8 cellular contexts compared by ENCODE assay signal in genomic region chr20:64065973-64066341, GRCh38. TPM values are rescaled to one million over a fixed set of nuclear protein-coding genes. Genes with fewer than 3 reads are reported as not detected.
DNase-seq lines count a peak whose midpoint lies in the region; ATAC-seq, FAIRE-seq and TF ChIP-seq lines count a peak whose summit lies in the region.

No MANE protein-coding gene starts in this region.

- peaks cover 2 to 9% of the 10 kb centered on the region in 2 experiments for H4K20me1 ChIP-seq in H1 (replicated peaks in 1 of 2; ENCODE audit: control insufficient read depth in 1 of 2, insufficient read depth in 2 of 2, low read length in 2 of 2)

- POLR2A ChIA-PET in H1 (lab: Charles Lee; ENCODE audit: partially characterized antibody): interaction anchor here (0.8 to 4.5 kb wide), 6 partner anchors 8 to 86 kb away, joined by 3 to 27 read pairs (median 4); partner anchors contain the start of genes OPRL1, PRPF6 and RGS19

- H3K18ac ChIP-seq in H1 (ENCODE audit: extremely low read depth, low read length): no peak overlapping the region

- H3K27ac ChIP-seq in H1 (ENCODE audit: low read depth, low read length): no peak overlapping the region

- H3K4me1 Mint-ChIP-seq in stimulated activated naive CD8-positive, alpha-beta T cell treated with anti-CD3 and anti-CD28 coated beads, Interleukin-15, amount 100 ng/mL, for 72 hours: peaks cover 72% of the 10 kb centered on the region

- peak overlapping the region; percentile 30 to 35 for H3K4me3 Mint-ChIP-seq in stimulated activated naive CD8-positive, alpha-beta T cell treated with anti-CD3 and anti-CD28 coated beads, Interleukin-15, amount 100 ng/mL, for 72 hours

- no peak for FAIRE-seq in H1 (lab: Jason Lieb, UNC)
- no peak for FAIRE-seq in D721Med (lab: Jason Lieb, UNC)

- no peaks in the 10 kb centered on the region for H3K79me1 ChIP-seq in H1 (ENCODE audit: low read depth, low read length)

- peak overlapping the region; percentile 65; the same call in 1 of the 2 replicates for H2BK15ac ChIP-seq in H1 (ENCODE audit: low read length)

- H3K27me3 Mint-ChIP-seq in stimulated activated naive CD8-positive, alpha-beta T cell treated with anti-CD3 and anti-CD28 coated beads, Interleukin-15, amount 100 ng/mL, for 72 hours: no peaks in the 10 kb centered on the region

- no peak overlapping the region for H3K23ac ChIP-seq in H1 (ENCODE audit: insufficient read length)

- H3K9ac ChIP-seq in H1 (replicated peaks in 1 of 4; ENCODE audit: extremely low read depth in 1 of 4, low read depth in 3 of 4, low read length in 3 of 4): no peak overlapping the region

- H2AFZ ChIP-seq in H1 (ENCODE audit: low read length): no peak overlapping the region

- no peak overlapping the region for H3K56ac ChIP-seq in H1 (replicated peaks; ENCODE audit: insufficient read length, low read depth, low read length)

- DNase-seq in GM06990 (ENCODE audit: extremely low read depth, insufficient read length) (peak; percentile 83), HCEC 1CT (peak; percentile 77), SW 1271 (lab: John Stamatoyannopoulos, UW) (peak; percentile 83 to 91), H1 (ENCODE audit: low read depth in 1 of 2, low spot score in 2 of 2) (no peak), NCI-H446 (lab: John Stamatoyannopoulos, UW) (no peak), D721Med (ENCODE audit: insufficient read length, low spot score) (no peak), cardiac septum (ENCODE audit: low spot score) (no peak)
- DNase-seq in stimulated activated naive CD8-positive, alpha-beta T cell treated with anti-CD3 and anti-CD28 coated beads, Interleukin-15, amount 100 ng/mL, for 72 hours: peak; percentile 62 to 86

- H3K4me3 ChIP-seq in GM06990 (replicated peaks; ENCODE audit: low read depth, low read length) (no peak overlapping the region), H1 (ENCODE audit: extremely low read depth in 1 of 4, insufficient read depth in 2 of 4, low read depth in 3 of 4, low read length in 4 of 4) (no peak overlapping the region)

- no peak overlapping the region for H2AK5ac ChIP-seq in H1 (ENCODE audit: low read depth, low read length)

- peak; percentile 78 for ATAC-seq in stimulated activated naive CD8-positive, alpha-beta T cell treated with anti-CD3 and anti-CD28 coated beads, Interleukin-15, amount 100 ng/mL, for 72 hours

- H3K79me2 ChIP-seq in H1 (ENCODE audit: control insufficient read depth in 1 of 2, insufficient read depth in 2 of 2, low read length in 2 of 2): no peaks in the 10 kb centered on the region

- TF ChIP-seq RAD21 in H1 (IDR thresholded peaks at IDR 0.05 in 1 of 2, conservative IDR thresholded peaks at IDR 0.05 in 1 of 2; ENCODE audit: low read depth in 2 of 2, low read length in 2 of 2): no peak

- WGBS in H1 (ENCODE audit: extremely low coverage in 1 of 2, insufficient coverage in 1 of 2, insufficient read length in 1 of 2, insufficient replicate concordance in 2 of 2, low coverage in 1 of 2, low lambda C conversion rate in 2 of 2, missing lambda C conversion rate in 1 of 2), 2 experiments: 46% methylated on average over 5 of the region's 5 CpGs; no CpG with 5 or more reads in 1 of the 2 experiments

- H4K91ac ChIP-seq in H1 (replicated peaks; ENCODE audit: insufficient read length, low read length): no peak overlapping the region

- no peak overlapping the region for H2BK120ac ChIP-seq in H1 (replicated peaks; ENCODE audit: low read depth, low read length)

- H4K8ac ChIP-seq in H1 (ENCODE audit: extremely low read depth, insufficient read depth, low read length): no peak overlapping the region

- TF ChIP-seq EP300 in H1 (IDR thresholded peaks at IDR 0.05; ENCODE audit: borderline replicate concordance in 1 of 2, low read depth in 2 of 2, low read length in 2 of 2): no peak

- H3K4me1 ChIP-seq in H1 (replicated peaks in 1 of 4; ENCODE audit: control insufficient read depth in 3 of 4, insufficient read depth in 4 of 4, low read length in 3 of 4): peaks cover 3 to 20% (median 10%) of the 10 kb centered on the region in 4 experiments

- H3K4me2 ChIP-seq in H1 (ENCODE audit: insufficient read depth in 1 of 2, low read depth in 2 of 2, low read length in 2 of 2): 0 out of 4 replicates have a peak overlapping the region, but pooled peaks of 1 of the 2 experiments have one; percentile 1

- peak overlapping the region in 1 of 2 donors; percentile 42 for H3K27ac Mint-ChIP-seq in stimulated activated naive CD8-positive, alpha-beta T cell treated with anti-CD3 and anti-CD28 coated beads, Interleukin-15, amount 100 ng/mL, for 72 hours

- H3K27me3 ChIP-seq in GM06990 (replicated peaks; ENCODE audit: control insufficient read depth, insufficient read depth, low read length): no peaks in the 10 kb centered on the region
- no peaks in the 10 kb centered on the region for H3K27me3 ChIP-seq in H1 (replicated peaks in 1 of 4; ENCODE audit: control insufficient read depth in 3 of 4, extremely low read depth in 1 of 4, insufficient read depth in 3 of 4, low read length in 3 of 4)

- intact Hi-C loops in cardiac septum (cut with DNase I): loop anchor here (10.0 kb wide), 1 partner anchor 541 kb away; the partner anchor contains the start of gene PPDPF

- H2BK12ac ChIP-seq in H1 (ENCODE audit: low read depth, low read length): no peak overlapping the region

- H3K36me3 ChIP-seq in GM06990 (ENCODE audit: control insufficient read depth, insufficient read depth, low read length): no peaks in the 10 kb centered on the region
- H3K36me3 ChIP-seq in H1 (ENCODE audit: control insufficient read depth in 2 of 4, insufficient read depth in 4 of 4, low read length in 3 of 4): no peaks in the 10 kb centered on the region

- no peak for TF ChIP-seq POLR2A in H1 (IDR thresholded peaks at IDR 0.05; ENCODE audit: control extremely low read depth in 1 of 2, low read depth in 2 of 2, low read length in 2 of 2)

- no peak overlapping the region for H2BK20ac ChIP-seq in H1 (ENCODE audit: low read length)

- no peak overlapping the region for H3K4ac ChIP-seq in H1 (replicated peaks; ENCODE audit: insufficient read length, low read depth, low read length)

- 0 out of 2 replicates have a peak overlapping the region, but pooled peaks have one; percentile 44 for H2BK5ac ChIP-seq in H1 (ENCODE audit: low read depth, low read length)

- H3K23me2 ChIP-seq in H1 (ENCODE audit: low read depth, low read length): peaks cover 2% of the 10 kb centered on the region; the same call in 1 of the 2 replicates

- H3K9me3 ChIP-seq in H1 (ENCODE audit: insufficient read depth in 2 of 2, low read depth in 1 of 2, low read length in 1 of 2): no peaks in the 10 kb centered on the region

- no peak for TF ChIP-seq CTCF in GM06990 (IDR thresholded peaks at IDR 0.05; ENCODE audit: insufficient read depth, low read length, poor library complexity, severe bottlenecking)
- TF ChIP-seq CTCF in H1 (IDR thresholded peaks at IDR 0.05; ENCODE audit: control extremely low read depth in 1 of 3, insufficient read depth in 1 of 3, low read depth in 1 of 3, low read length in 3 of 3): no peak
- no peak for TF ChIP-seq CTCF in D721Med (IDR thresholded peaks at IDR 0.05; ENCODE audit: insufficient read depth, missing control alignments)

- no peak overlapping the region for H4K5ac ChIP-seq in H1 (ENCODE audit: insufficient read length, low read depth, low read length)

- CTCF ChIA-PET in H1 (lab: Charles Lee; ENCODE audit: partially characterized antibody): interaction anchor here (0.6 to 2.5 kb wide), 7 partner anchors 9 to 301 kb away, joined by 3 to 17 read pairs (median 4); partner anchors contain the start of genes OPRL1 and RGS19

- H3K14ac ChIP-seq in H1 (ENCODE audit: insufficient read length): no peak overlapping the region

- H3K9me3 Mint-ChIP-seq in stimulated activated naive CD8-positive, alpha-beta T cell treated with anti-CD3 and anti-CD28 coated beads, Interleukin-15, amount 100 ng/mL, for 72 hours: no peaks in the 10 kb centered on the region

RNA-seq across cellular contexts. Expression of gene TCEA2, which starts 3.0 kb away (rescaled TPM):
- total RNA-seq in H1 (2021; fragmentation: NEBNext Ultra II Directional; extraction: Animal tissue kit (Norgen Biotek cat#: 25700)): 41.4 and 46.3 TPM in 2 replicates
- polyA plus RNA-seq in H1 (2011; rRNA removed): 42.3 and 66.0 TPM in 2 replicates
- 52.5 TPM for polyA plus RNA-seq in H1 (2011; cell fraction: cytosol; rRNA removed)
- polyA plus RNA-seq in H1 (2011; cell fraction: nucleus; rRNA removed): 118 TPM
- 34.2 to 60.1 TPM (median 48.8 TPM) in 4 replicates for polyA plus RNA-seq in H1 (2012, experiment 1 of 2)
- 35.4 TPM for polyA plus RNA-seq in H1 (2012, experiment 2 of 2)
- 55.3 TPM for polyA plus RNA-seq in H1 (2013, experiment 1 of 2)
- polyA plus RNA-seq in H1 (2013, experiment 2 of 2): 51.7 TPM
- polyA minus RNA-seq in H1 (2011; rRNA and poly(A)+ RNA removed): 9.5 and 12.8 TPM in 2 replicates
- 14.2 TPM for polyA minus RNA-seq in H1 (2011; cell fraction: cytosol; rRNA and poly(A)+ RNA removed)
- polyA minus RNA-seq in H1 (2011; cell fraction: nucleus; rRNA and poly(A)+ RNA removed): 35.6 TPM
- total RNA-seq in cardiac septum: 66.0 TPM

RNA-seq across cellular contexts. Expression of gene RGS19, which starts 13.4 kb away (rescaled TPM):
- total RNA-seq in H1 (2021; fragmentation: NEBNext Ultra II Directional; extraction: Animal tissue kit (Norgen Biotek cat#: 25700)): 12.7 and 13.1 TPM in 2 replicates
- polyA plus RNA-seq in H1 (2011; rRNA removed): 16.8 and 21.9 TPM in 2 replicates
- 14.6 TPM for polyA plus RNA-seq in H1 (2011; cell fraction: cytosol; rRNA removed)
- 18.9 TPM for polyA plus RNA-seq in H1 (2011; cell fraction: nucleus; rRNA removed)
- polyA plus RNA-seq in H1 (2012, experiment 1 of 2): 9.5 to 12.1 TPM (median 10.6 TPM) in 4 replicates
- polyA plus RNA-seq in H1 (2012, experiment 2 of 2): 8.8 TPM
- 9.0 TPM for polyA plus RNA-seq in H1 (2013, experiment 1 of 2)
- polyA plus RNA-seq in H1 (2013, experiment 2 of 2): 8.9 TPM
- polyA minus RNA-seq in H1 (2011; rRNA and poly(A)+ RNA removed): 4.3 and 4.8 TPM in 2 replicates
- polyA minus RNA-seq in H1 (2011; cell fraction: cytosol; rRNA and poly(A)+ RNA removed): 8.7 TPM
- polyA minus RNA-seq in H1 (2011; cell fraction: nucleus; rRNA and poly(A)+ RNA removed): 6.3 TPM
- 3.1 TPM for total RNA-seq in cardiac septum

RNA-seq across cellular contexts. Expression of gene OPRL1, which starts 13.9 kb away (rescaled TPM):
- total RNA-seq in H1 (2021; fragmentation: NEBNext Ultra II Directional; extraction: Animal tissue kit (Norgen Biotek cat#: 25700)): 0.52 and 0.63 TPM in 2 replicates
- polyA plus RNA-seq in H1 (2011; rRNA removed): 0.98 and 2.0 TPM in 2 replicates
- polyA plus RNA-seq in H1 (2011; cell fraction: cytosol; rRNA removed): 1.3 TPM
- polyA plus RNA-seq in H1 (2011; cell fraction: nucleus; rRNA removed): 2.1 TPM
- polyA plus RNA-seq in H1 (2012, experiment 1 of 2): 0.52 to 1.4 TPM (median 1.1 TPM) in 4 replicates
- polyA plus RNA-seq in H1 (2012, experiment 2 of 2): 0.81 TPM
- polyA plus RNA-seq in H1 (2013, experiment 1 of 2): 0.39 TPM
- polyA plus RNA-seq in H1 (2013, experiment 2 of 2): 0.46 TPM
- 1.2 and 1.4 TPM in 2 replicates for polyA minus RNA-seq in H1 (2011; rRNA and poly(A)+ RNA removed)
- 1.4 TPM for polyA minus RNA-seq in H1 (2011; cell fraction: cytosol; rRNA and poly(A)+ RNA removed)
- polyA minus RNA-seq in H1 (2011; cell fraction: nucleus; rRNA and poly(A)+ RNA removed): 0.50 TPM
- 0.48 TPM for total RNA-seq in cardiac septum

RNA-seq across cellular contexts. Expression of gene SOX18, which starts 16.5 kb away (rescaled TPM):
- total RNA-seq in H1 (2021; fragmentation: NEBNext Ultra II Directional; extraction: Animal tissue kit (Norgen Biotek cat#: 25700)): 0.23 TPM in 1 of 2 replicates, not detected in the other
- polyA plus RNA-seq in H1 (2011; rRNA removed): 0.08 and 0.09 TPM in 2 replicates
- not detected for polyA plus RNA-seq in H1 (2011; cell fraction: cytosol; rRNA removed)
- 0.13 TPM for polyA plus RNA-seq in H1 (2011; cell fraction: nucleus; rRNA removed)
- 0.14 to 0.16 TPM in 2 of 4 replicates, not detected in the others for polyA plus RNA-seq in H1 (2012, experiment 1 of 2)
- polyA plus RNA-seq in H1 (2012, experiment 2 of 2): 0.22 TPM
- polyA plus RNA-seq in H1 (2013, experiment 1 of 2): 0.34 TPM
- polyA plus RNA-seq in H1 (2013, experiment 2 of 2): 0.39 TPM
- not detected in 2 replicates for polyA minus RNA-seq in H1 (2011; rRNA and poly(A)+ RNA removed)
- polyA minus RNA-seq in H1 (2011; cell fraction: cytosol; rRNA and poly(A)+ RNA removed): not detected
- polyA minus RNA-seq in H1 (2011; cell fraction: nucleus; rRNA and poly(A)+ RNA removed): 0.30 TPM
- total RNA-seq in cardiac septum: 67.0 TPM

RNA-seq across cellular contexts. Expression of gene LKAAEAR1, which starts 18.2 kb away (rescaled TPM):
- 0.41 and 0.52 TPM in 2 replicates for total RNA-seq in H1 (2021; fragmentation: NEBNext Ultra II Directional; extraction: Animal tissue kit (Norgen Biotek cat#: 25700))
- 0.53 and 0.91 TPM in 2 replicates for polyA plus RNA-seq in H1 (2011; rRNA removed)
- polyA plus RNA-seq in H1 (2011; cell fraction: cytosol; rRNA removed): 0.65 TPM
- polyA plus RNA-seq in H1 (2011; cell fraction: nucleus; rRNA removed): 0.34 TPM
- 0.24 TPM in 1 of 4 replicates, not detected in the others for polyA plus RNA-seq in H1 (2012, experiment 1 of 2)
- not detected for polyA plus RNA-seq in H1 (2012, experiment 2 of 2)
- polyA plus RNA-seq in H1 (2013, experiment 1 of 2): 0.20 TPM
- polyA plus RNA-seq in H1 (2013, experiment 2 of 2): 0.28 TPM
- polyA minus RNA-seq in H1 (2011; rRNA and poly(A)+ RNA removed): not detected in 2 replicates
- not detected for polyA minus RNA-seq in H1 (2011; cell fraction: cytosol; rRNA and poly(A)+ RNA removed)
- not detected for polyA minus RNA-seq in H1 (2011; cell fraction: nucleus; rRNA and poly(A)+ RNA removed)
- not detected for total RNA-seq in cardiac septum

Comparison
In these comparisons a context has a peak if more than half of its experiments do, and no peak if none do; other contexts are left out.
1. DNase-seq: peak in GM06990 (single experiment), HCEC 1CT (single experiment), SW 1271 (2 of 2) and stimulated activated naive CD8-positive, alpha-beta T cell treated with anti-CD3 and anti-CD28 coated beads, Interleukin-15, amount 100 ng/mL, for 72 hours (2 of 2); none in H1 (0 of 2), NCI-H446 (0 of 2), D721Med (single experiment) and cardiac septum (single experiment).